ENCODE assay signal across 8 cellular contexts in genomic region chr2:91759383-91759941, GRCh38.
DNase-seq lines count a peak whose midpoint lies in the region; ATAC-seq and TF ChIP-seq lines count a peak whose summit lies in the region.
"Not testable (repeated sequence)": the region's sequence is repeated elsewhere in the genome, so short reads cannot be mapped to it uniquely, and the experiment has no call there.

No MANE protein-coding gene starts in this region.

- H3K4me1 ChIP-seq in BE2C; Panc1 (ENCODE audit: control insufficient read depth, insufficient read depth, low read length); lower lobe of right lung; upper lobe of right lung: not testable (repeated sequence)

- BruUV-seq in Panc1 (replicated peaks; lab: Mats Ljungman, UMichigan): not testable (repeated sequence)

- DNase-seq in BE2C; Panc1 (ENCODE audit: low read depth, low spot score); brain microvascular endothelial cell; fibroblast of villous mesenchyme (ENCODE audit: low read depth); lower lobe of right lung; upper lobe of right lung: not testable (repeated sequence)

- H3K9me3 ChIP-seq in BE2C; Panc1 (ENCODE audit: control insufficient read depth, insufficient read depth, low read depth, low read length); lower lobe of right lung; upper lobe of right lung: not testable (repeated sequence)

- in situ Hi-C loops in Panc1 (cut with HindIII; ENCODE audit: low pct_unique_long_range_greater_than_20kb, low sequenced_read_pairs); brain microvascular endothelial cell (cut with HindIII; ENCODE audit: low pct_ligation_motif_present, low sequenced_read_pairs): not testable (repeated sequence)

- H3K36me3 ChIP-seq in BE2C; Panc1 (ENCODE audit: control insufficient read depth, insufficient read depth, low read length); brain microvascular endothelial cell (replicated peaks); lower lobe of right lung; upper lobe of right lung: not testable (repeated sequence)

- intact Hi-C loops in Panc1 (cut with micrococcal nuclease; ENCODE audit: unreplicated experiment); lower lobe of right lung (cut with DNase I); upper lobe of right lung (cut with DNase I): not testable (repeated sequence)

- POLR2A ChIA-PET in Panc1 (lab: Charles Lee): not testable (repeated sequence)

- H3K4me3 ChIP-seq in BE2C (ENCODE audit: low read depth, low read length); Panc1 (ENCODE audit: low read depth in 2 of 2, low read length in 2 of 2); brain microvascular endothelial cell (ENCODE audit: low read depth, low read length); fibroblast of villous mesenchyme (ENCODE audit: low read depth, low read length); lower lobe of right lung; upper lobe of right lung: not testable (repeated sequence)

- CTCF ChIA-PET in Panc1 (lab: Charles Lee): not testable (repeated sequence)

- ATAC-seq in GM18907 (IDR thresholded peaks at IDR 0.05; ENCODE audit: unreplicated experiment) (peak; percentile 55), HG03565 (IDR thresholded peaks at IDR 0.05; ENCODE audit: unreplicated experiment) (peak; percentile 62), Panc1 (peak; percentile 73; the same call in 1 of the 2 replicates), lower lobe of right lung (peak; percentile 13 to 70), upper lobe of right lung (peak; percentile 70)

- TF ChIP-seq CTCF in BE2C (IDR thresholded peaks at IDR 0.05; ENCODE audit: low read depth, low read length) (peak; percentile 15), Panc1 (IDR thresholded peaks at IDR 0.05) (peak; percentile 54), brain microvascular endothelial cell (IDR thresholded peaks at IDR 0.05; ENCODE audit: low read depth, low read length, missing control alignments) (peak; percentile 28), fibroblast of villous mesenchyme (IDR thresholded peaks at IDR 0.05; ENCODE audit: insufficient read depth, low read depth, low read length) (peak; percentile 26), upper lobe of right lung (IDR thresholded peaks at IDR 0.05) (peak; percentile 30)
- not testable (repeated sequence) for TF ChIP-seq CTCF in lower lobe of right lung (IDR thresholded peaks at IDR 0.05)

- not testable (repeated sequence) for H3K27me3 ChIP-seq in BE2C; Panc1 (ENCODE audit: control insufficient read depth, insufficient read depth, low read length); brain microvascular endothelial cell (replicated peaks); lower lobe of right lung (ENCODE audit: low read depth); upper lobe of right lung

- not testable (repeated sequence) for H3K27ac ChIP-seq in Panc1 (ENCODE audit: low read length); brain microvascular endothelial cell; lower lobe of right lung; upper lobe of right lung
